ENCODE assay signal across 24 cellular contexts in the genomic region with DNA sequence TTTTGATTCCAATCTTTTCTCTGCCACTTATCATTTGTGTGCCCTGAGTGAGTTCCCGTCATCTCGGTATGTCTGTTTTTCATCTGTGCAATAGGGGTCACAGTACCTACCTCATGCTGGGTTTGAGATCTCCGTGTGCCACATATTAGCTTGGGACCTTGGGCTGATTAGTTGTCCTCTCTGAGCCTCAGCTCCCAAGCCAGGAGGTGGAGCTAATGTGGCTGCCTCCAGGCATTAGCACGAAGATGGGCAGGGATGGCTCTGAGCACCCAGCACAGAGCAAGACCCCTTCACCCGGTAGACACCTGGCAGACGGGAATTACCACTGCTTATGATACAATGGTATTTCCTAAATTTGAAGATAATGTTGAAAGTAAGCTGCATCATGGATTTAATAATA. TPM values are rescaled to one million over a fixed set of nuclear protein-coding genes. Genes with fewer than 3 reads are reported as not detected.
DNase-seq lines count a peak whose midpoint lies in the region; ATAC-seq and TF ChIP-seq lines count a peak whose summit lies in the region.
"Had no signal": no experiment of that assay in that cellular context is flagged by ENCODE, and none has a peak within 500 bp of the region (broad histone marks: within the 10 kb centered on the region; RNA-seq: fewer than 3 reads in every experiment).

No MANE protein-coding gene starts in this region.

- no peaks in the 10 kb centered on the region for H3K9me3 Mint-ChIP-seq in stimulated activated naive CD8-positive, alpha-beta T cell treated with anti-CD3 and anti-CD28 coated beads, Interleukin-15, Interleukin-2, amounts not matched to agents 100 ng/mL and 50 ng/mL, for 24 hours
- H3K9me3 Mint-ChIP-seq in WTC11 = no peaks in the 10 kb centered on the region
- no peaks in the 10 kb centered on the region for H3K9me3 Mint-ChIP-seq in Calu3 (ENCODE audit: low read depth, unreplicated experiment)
- H3K9me3 Mint-ChIP-seq: CD8-positive, alpha-beta T cell; IgD-negative memory B cell had no signal

- ATAC-seq in stimulated activated naive CD8-positive, alpha-beta T cell treated with anti-CD3 and anti-CD28 coated beads, Interleukin-15, Interleukin-2, amounts not matched to agents 100 U/mL and 50 U/mL, for 24 hours = no peak
- ATAC-seq in WTC11 = peak; percentile 36; the same call in 1 of the 2 replicates
- ATAC-seq: CD8-positive, alpha-beta T cell had no signal

- no peak overlapping the region for H3K4me2 ChIP-seq in osteoblast (ENCODE audit: insufficient read depth, low read length)
- H3K4me2 ChIP-seq: BLaER1 treated with 17β-estradiol and CSF1 and Interleukin-3, amounts not matched to agents 10 nM and 100 nM had no signal

- H2AFZ ChIP-seq in osteoblast (ENCODE audit: low read length) = peak overlapping the region; percentile 22

- no peak overlapping the region for H3K27ac ChIP-seq in osteoblast (ENCODE audit: low read depth, low read length)
- H3K27ac ChIP-seq: 22Rv1; BLaER1 treated with 17β-estradiol and CSF1 and Interleukin-3, amounts not matched to agents 10 nM and 100 nM had no signal

- no peaks in the 10 kb centered on the region for H3K79me2 ChIP-seq in osteoblast (ENCODE audit: insufficient read depth, low read length)

- peak overlapping the region; percentile 8 for H3K27ac Mint-ChIP-seq in stimulated activated naive CD8-positive, alpha-beta T cell treated with anti-CD3 and anti-CD28 coated beads, Interleukin-15, Interleukin-2, amounts not matched to agents 100 ng/mL and 50 ng/mL, for 24 hours
- H3K27ac Mint-ChIP-seq in WTC11 = no peak overlapping the region
- H3K27ac Mint-ChIP-seq in Calu3 (ENCODE audit: unreplicated experiment) = no peak overlapping the region
- H3K27ac Mint-ChIP-seq: CD8-positive, alpha-beta T cell; IgD-negative memory B cell had no signal

- TF ChIP-seq CTCF in WTC11 (IDR thresholded peaks at IDR 0.05) (no peak), osteoblast (IDR thresholded peaks at IDR 0.05; ENCODE audit: extremely low read depth, low read depth, low read length) (no peak), Calu3 (IDR thresholded peaks at IDR 0.05; ENCODE audit: unreplicated experiment) (no peak)

- H3K9me3 ChIP-seq in osteoblast (ENCODE audit: low read depth, low read length) = no peaks in the 10 kb centered on the region
- H3K9me3 ChIP-seq: BLaER1 treated with 17β-estradiol and CSF1 and Interleukin-3, amounts not matched to agents 10 nM and 100 nM had no signal

- no TSS peak for BruUV-seq in Calu3 (replicated peaks; lab: Mats Ljungman, UMichigan)

- DNase-seq in NCI-H82 (lab: John Stamatoyannopoulos, UW) (peak; percentile 48), NCI-H82 treated with DMSO at 0.1 percent for 48 hours (lab: John Stamatoyannopoulos, UW; ENCODE audit: unreplicated experiment) (no peak), WTC11 (ENCODE audit: low spot score) (peak; percentile 20), osteoblast (ENCODE audit: insufficient read length, low spot score, missing footprints) (no peak), Calu3 (no peak), hepatic stellate cell (ENCODE audit: low spot score) (no peak)
- DNase-seq in stimulated activated naive CD8-positive, alpha-beta T cell treated with anti-CD3 and anti-CD28 coated beads, Interleukin-15, Interleukin-2, amounts not matched to agents 100 U/mL and 50 U/mL, for 24 hours = no peak
- DNase-seq: ACHN; CD8-positive, alpha-beta T cell; EL; GF-D8; H7; NCI-H1105; NCI-H146; NCI-H2029 treated with DMSO at 0.1 percent for 48 hours; NCI-H226; NCI-H524; NCI-H774; RPMI8226; SIG-M5 had no signal

- H3K4me3 Mint-ChIP-seq in stimulated activated naive CD8-positive, alpha-beta T cell treated with anti-CD3 and anti-CD28 coated beads, Interleukin-15, Interleukin-2, amounts not matched to agents 100 ng/mL and 50 ng/mL, for 24 hours = no peak overlapping the region
- H3K4me3 Mint-ChIP-seq in WTC11 (no peak overlapping the region), Calu3 (ENCODE audit: low read depth, unreplicated experiment) (no peak overlapping the region)
- H3K4me3 Mint-ChIP-seq: CD8-positive, alpha-beta T cell; IgD-negative memory B cell had no signal

- H3K4me1 Mint-ChIP-seq in stimulated activated naive CD8-positive, alpha-beta T cell treated with anti-CD3 and anti-CD28 coated beads, Interleukin-15, Interleukin-2, amounts not matched to agents 100 ng/mL and 50 ng/mL, for 24 hours (ENCODE audit: low read depth) = no peaks in the 10 kb centered on the region
- H3K4me1 Mint-ChIP-seq in WTC11 = peaks cover 17% of the 10 kb centered on the region
- H3K4me1 Mint-ChIP-seq in Calu3 (ENCODE audit: low read depth, unreplicated experiment) = peaks cover under 1% of the 10 kb centered on the region
- H3K4me1 Mint-ChIP-seq: IgD-negative memory B cell had no signal

- no peaks in the 10 kb centered on the region for H3K27me3 ChIP-seq in osteoblast (ENCODE audit: insufficient read depth, low read length)
- H3K27me3 ChIP-seq: BLaER1 treated with 17β-estradiol and CSF1 and Interleukin-3, amounts not matched to agents 10 nM and 100 nM had no signal

- peaks cover 10% of the 10 kb centered on the region for H3K4me1 ChIP-seq in osteoblast (ENCODE audit: insufficient read depth, low read length)

- H4K20me1 ChIP-seq in osteoblast (ENCODE audit: insufficient read depth, low read length) = no peaks in the 10 kb centered on the region
- H4K20me1 ChIP-seq: BLaER1 treated with 17β-estradiol and CSF1 and Interleukin-3, amounts not matched to agents 10 nM and 100 nM had no signal

- no peaks in the 10 kb centered on the region for H3K36me3 ChIP-seq in osteoblast (ENCODE audit: insufficient read depth, low read length)
- H3K36me3 ChIP-seq: BLaER1 treated with 17β-estradiol and CSF1 and Interleukin-3, amounts not matched to agents 10 nM and 100 nM had no signal

- CTCF ChIA-PET in WTC11 (lab: Charles Lee) (interaction anchor here (0.6 to 2.4 kb wide), 4 partner anchors 9 to 446 kb away, joined by 3 to 18 read pairs (median 3); no protein-coding TSS in a partner anchor), Calu3 (lab: Charles Lee) (interaction anchor here (0.6 kb wide), 1 partner anchor 664 kb away, joined by 5 read pairs; no protein-coding TSS in a partner anchor)

- intact Hi-C loops in Calu3 (cut with micrococcal nuclease; ENCODE audit: unreplicated experiment) = no loop called here

- POLR2A ChIA-PET in WTC11 (lab: Charles Lee) = interaction anchor here (0.6 kb wide), 1 partner anchor 213 kb away, joined by 3 read pairs; no protein-coding TSS in a partner anchor

- peaks cover 4% of the 10 kb centered on the region for H3K27me3 Mint-ChIP-seq in stimulated activated naive CD8-positive, alpha-beta T cell treated with anti-CD3 and anti-CD28 coated beads, Interleukin-15, Interleukin-2, amounts not matched to agents 100 ng/mL and 50 ng/mL, for 24 hours
- H3K27me3 Mint-ChIP-seq in WTC11 (ENCODE audit: low read depth) (no peaks in the 10 kb centered on the region), Calu3 (ENCODE audit: unreplicated experiment) (no peaks in the 10 kb centered on the region)

- H3K4me3 ChIP-seq in osteoblast (ENCODE audit: insufficient read depth, low read length) = no peak overlapping the region
- H3K4me3 ChIP-seq: BLaER1 treated with 17β-estradiol and CSF1 and Interleukin-3, amounts not matched to agents 10 nM and 100 nM had no signal

- no peaks in the 10 kb centered on the region for H3K36me3 Mint-ChIP-seq in stimulated activated naive CD8-positive, alpha-beta T cell treated with anti-CD3 and anti-CD28 coated beads, Interleukin-15, Interleukin-2, amounts not matched to agents 100 ng/mL and 50 ng/mL, for 24 hours (ENCODE audit: low read depth)
- H3K36me3 Mint-ChIP-seq in WTC11 (no peaks in the 10 kb centered on the region), Calu3 (ENCODE audit: insufficient read depth, unreplicated experiment) (no peaks in the 10 kb centered on the region)
- H3K36me3 Mint-ChIP-seq: CD8-positive, alpha-beta T cell had no signal

TF ChIP-seq in WTC11, 78 proteins besides CTCF, POLR2A, EP300 and RAD21 (continues in another document):
- TF ChIP-seq SP1 (CRISPR knock-in tag; conservative IDR thresholded peaks at IDR 0.05) = no peak
- no peak for TF ChIP-seq NFATC4 (CRISPR knock-in tag; IDR thresholded peaks at IDR 0.05)
- TF ChIP-seq CBFB (CRISPR knock-in tag; IDR thresholded peaks at IDR 0.05; ENCODE audit: low read depth) = no peak
- no peak for TF ChIP-seq STAT6 (CRISPR knock-in tag; conservative IDR thresholded peaks at IDR 0.05; ENCODE audit: low read depth)
- TF ChIP-seq PREB (CRISPR knock-in tag; IDR thresholded peaks at IDR 0.05; ENCODE audit: borderline replicate concordance) = no peak

RNA-seq across cellular contexts. Expression of gene XPO4, which starts 35.8 kb away (rescaled TPM):
- 32.2 to 34.9 TPM (median 33.8 TPM) in 3 replicates for total RNA-seq in WTC11 (2021)
- 19.5 and 20.6 TPM in 2 replicates for total RNA-seq in osteoblast
- 13.6 and 15.9 TPM in 2 replicates for total RNA-seq in Calu3 (2022)

Comparison
In these comparisons a context has a peak if more than half of its experiments do, and no peak if none do; other contexts are left out.
1. DNase-seq: peak in NCI-H82 (single experiment) and WTC11 (single experiment); none in NCI-H82 treated with DMSO at 0.1 percent for 48 hours (single experiment), stimulated activated naive CD8-positive, alpha-beta T cell treated with anti-CD3 and anti-CD28 coated beads, Interleukin-15, Interleukin-2, amounts not matched to agents 100 U/mL and 50 U/mL, for 24 hours (single experiment), osteoblast (single experiment), Calu3 (single experiment) and hepatic stellate cell (single experiment).